In the genomic region with DNA sequence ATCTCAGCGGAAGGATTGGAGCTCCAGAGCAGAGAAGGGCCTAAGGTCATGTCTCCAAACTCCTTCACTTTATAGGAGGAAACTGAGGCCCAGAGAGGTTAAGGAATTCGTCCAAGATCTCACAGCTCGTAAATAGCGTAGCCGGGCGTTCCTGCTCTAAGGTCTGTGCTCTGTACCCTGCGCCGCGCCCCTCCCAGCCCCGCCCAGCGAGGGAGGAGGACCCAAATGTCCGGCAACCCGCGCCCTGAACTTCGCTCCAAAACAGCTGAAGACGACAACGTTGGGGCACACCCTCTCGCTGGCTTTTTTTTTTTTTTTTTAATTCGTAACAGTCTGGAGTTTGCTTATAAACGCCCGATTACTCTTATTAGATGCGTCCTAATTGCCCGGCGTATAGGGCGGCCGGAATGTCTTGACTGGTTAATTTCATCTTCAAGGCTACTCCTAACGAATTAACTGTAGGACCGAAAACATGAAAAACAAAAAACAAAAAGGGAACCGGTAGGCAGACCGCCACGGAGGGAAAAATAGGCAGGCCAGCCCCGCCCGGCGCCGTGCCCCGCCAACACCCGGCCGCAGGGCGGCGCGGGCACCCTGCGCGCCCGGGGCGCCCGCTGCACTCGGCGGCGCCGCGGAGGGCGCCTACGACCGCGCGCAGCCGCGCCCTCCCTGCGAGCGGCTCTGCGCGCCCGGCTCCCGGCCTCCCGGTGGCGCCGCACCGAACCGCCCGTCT, we compare ENCODE assay signal across 7 cellular contexts. TPM values are rescaled to one million over a fixed set of nuclear protein-coding genes. Genes with fewer than 3 reads are reported as not detected.
DNase-seq lines count a peak whose midpoint lies in the region; ATAC-seq and TF ChIP-seq lines count a peak whose summit lies in the region.

No MANE protein-coding gene starts in this region.

- H3K27me3 ChIP-seq in spleen (replicated peaks in 1 of 7): peaks cover 0 to 37% (median 0%) of the 10 kb centered on the region in 7 donors

- no peaks in the 10 kb centered on the region for H3K9me3 ChIP-seq in spleen

- peak; percentile 70 for DNase-seq in GM13977 (ENCODE audit: low spot score)
- DNase-seq in NCI-H1092 treated with DMSO at 0.1 percent for 48 hours (lab: John Stamatoyannopoulos, UW): peak; percentile 38
- DNase-seq in UCSD-AML1 (lab: John Stamatoyannopoulos, UW; ENCODE audit: unreplicated experiment): peak; percentile 85
- peak; percentile 41 to 77 for DNase-seq in T47D (ENCODE audit: low read depth in 1 of 2, low spot score in 1 of 2)
- DNase-seq in iPS-NIHi7 (ENCODE audit: extremely low spot score): peak; percentile 52
- DNase-seq in spleen: peak; percentile 94

- no peaks in the 10 kb centered on the region for H3K36me3 ChIP-seq in spleen

- H3K4me1 ChIP-seq in spleen: peaks cover 0 to 75% (median 31%) of the 10 kb centered on the region in 6 donors

- peak overlapping the region; percentile 64 to 89 (median 70) for H3K4me3 ChIP-seq in spleen

- WGBS in spleen, 5 donors: 0 to 1% (median 0%) methylated on average over 51 to 70 of the region's 70 CpGs

- peak; percentile 1 for TF ChIP-seq CTCF in GM13977 (IDR thresholded peaks at IDR 0.05; ENCODE audit: extremely low read depth, insufficient read depth, missing control alignments)
- peak in 2 of 11 experiments; percentile 17 to 39 for TF ChIP-seq CTCF in spleen (IDR thresholded peaks at IDR 0.05 in 8 of 11, conservative IDR thresholded peaks at IDR 0.05 in 3 of 11)

- peak in 1 of 3 donors; percentile 34 for TF ChIP-seq POLR2A in spleen (IDR thresholded peaks at IDR 0.05)

- peak; percentile 35 for ATAC-seq in HG02759 (IDR thresholded peaks at IDR 0.05; ENCODE audit: unreplicated experiment)

- in situ Hi-C loops in GM13977 (cut with MboI; ENCODE audit: low pct_unique_long_range_greater_than_20kb, low sequenced_read_pairs, unreplicated experiment) (no loop called here), T47D (cut with HindIII; ENCODE audit: low pct_unique_long_range_greater_than_20kb, low sequenced_read_pairs) (no loop called here)

- intact Hi-C loops in spleen (cut with DNase I; ENCODE audit: low total_unique reads): no loop called here

- H3K27ac ChIP-seq in spleen: peak overlapping the region; percentile 96 to 100 (median 98)

RNA-seq across cellular contexts. Expression of gene FOSL2, which starts 0.9 kb away (rescaled TPM):
- total RNA-seq in spleen: 100 to 1,000 TPM in 3 of 7 donors, 10 to 100 TPM in 4; 53.0 to 134 (median 97.1) TPM
- 10 to 100 TPM in 1 of 3 donors, 1 to 10 TPM in 2; 3.2 to 14.8 (median 4.7) TPM for polyA plus RNA-seq in spleen

Comparison
In these comparisons a context has a peak if more than half of its experiments do, and no peak if none do; other contexts are left out.
1. Peak in every context shown above with its lines: DNase-seq, ATAC-seq, H3K4me3 ChIP-seq and H3K27ac ChIP-seq.
2. DNase-seq: peak in every context shown above with its lines; median percentile 94 in spleen; 85 in UCSD-AML1; 70 in GM13977; 59 in T47D; 52 in iPS-NIHi7; 38 in NCI-H1092 treated with DMSO at 0.1 percent for 48 hours.